In genomic region chr20:45958593-45958992, GRCh38 we compare ENCODE assay signal across 1 cellular context.
TF ChIP-seq lines count a peak whose summit lies in the region.

No MANE protein-coding gene starts in this region.

TF ChIP-seq in IMR-90, 13 proteins besides CTCF, POLR2A, EP300 and RAD21:
- TF ChIP-seq ELK1 (IDR thresholded peaks at IDR 0.05; ENCODE audit: borderline replicate concordance, low read depth, low read length), result no peak
- TF ChIP-seq SMC3 (IDR thresholded peaks at IDR 0.05; ENCODE audit: low read depth, low read length), result no peak
- TF ChIP-seq RCOR1 (IDR thresholded peaks at IDR 0.05; ENCODE audit: insufficient replicate concordance, low read length), result no peak
- no peak for TF ChIP-seq RFX5 (IDR thresholded peaks at IDR 0.05; ENCODE audit: low read depth, low read length)
- TF ChIP-seq NFE2L2 (IDR thresholded peaks at IDR 0.05; ENCODE audit: low read depth, low read length), result no peak
- TF ChIP-seq MAFK (IDR thresholded peaks at IDR 0.05; ENCODE audit: low read depth, low read length), result no peak
- no peak for TF ChIP-seq FOS (IDR thresholded peaks at IDR 0.05; ENCODE audit: low read depth, low read length)
- no peak for TF ChIP-seq BHLHE40 (IDR thresholded peaks at IDR 0.05; ENCODE audit: low read depth, low read length)
- no peak for TF ChIP-seq CHD1 (IDR thresholded peaks at IDR 0.05; ENCODE audit: low read depth, low read length)
- TF ChIP-seq, protein P1, sequence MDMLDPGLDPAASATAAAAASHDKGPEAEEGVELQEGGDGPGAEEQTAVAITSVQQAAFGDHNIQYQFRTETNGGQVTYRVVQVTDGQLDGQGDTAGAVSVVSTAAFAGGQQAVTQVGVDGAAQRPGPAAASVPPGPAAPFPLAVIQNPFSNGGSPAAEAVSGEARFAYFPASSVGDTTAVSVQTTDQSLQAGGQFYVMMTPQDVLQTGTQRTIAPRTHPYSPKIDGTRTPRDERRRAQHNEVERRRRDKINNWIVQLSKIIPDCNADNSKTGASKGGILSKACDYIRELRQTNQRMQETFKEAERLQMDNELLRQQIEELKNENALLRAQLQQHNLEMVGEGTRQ (IDR thresholded peaks at IDR 0.05; ENCODE audit: low read depth, low read length), result no peak
- TF ChIP-seq MAZ (IDR thresholded peaks at IDR 0.05; ENCODE audit: borderline replicate concordance, low read depth, low read length), result no peak
- TF ChIP-seq MXI1 (IDR thresholded peaks at IDR 0.05; ENCODE audit: borderline replicate concordance, low read depth, low read length), result no peak
- TF ChIP-seq CEBPB (IDR thresholded peaks at IDR 0.05; ENCODE audit: low read depth, low read length), result no peak
